10 cellular contexts compared by ENCODE assay signal in genomic region chr5:73783823-73784222, GRCh38.
DNase-seq lines count a peak whose midpoint lies in the region; ATAC-seq and TF ChIP-seq lines count a peak whose summit lies in the region.
"Had no signal": no experiment of that assay in that cellular context is flagged by ENCODE, and none has a peak within 500 bp of the region (broad histone marks: within the 10 kb centered on the region; RNA-seq: fewer than 3 reads in every experiment).

No MANE protein-coding gene starts in this region.

- no peaks in the 10 kb centered on the region for H3K79me1 ChIP-seq in mesendoderm (ENCODE audit: low read length)

- no peak overlapping the region for H2BK15ac ChIP-seq in mesendoderm (replicated peaks; ENCODE audit: low read depth)

- H3K9ac ChIP-seq in mesendoderm (ENCODE audit: low read length): no peak overlapping the region

- no peak overlapping the region for H3K27ac Mint-ChIP-seq in HFFc6
- H3K27ac Mint-ChIP-seq in activated T-helper 1 cell treated with anti-CD3 and anti-CD28 coated beads, Interleukin-12 subunit alpha, Interleukin-12 subunit beta, Interleukin-2, Interleukin-4 antibody, amounts not matched to agents 30 ng/mL and 10 ng/mL and 1 ng/mL, durations not matched to agents 14 hours and 24 hours and 36 hours: no peak overlapping the region
- H3K27ac Mint-ChIP-seq in activated naive CD8-positive, alpha-beta T cell treated with anti-CD3 and anti-CD28 coated beads, Interleukin-2, amount 50 U/mL, for 24 hours: no peak overlapping the region

- H3K27me3 Mint-ChIP-seq in HFFc6 (ENCODE audit: insufficient read depth): no peaks in the 10 kb centered on the region; the same call in 1 of the 2 replicates
- peaks cover 7% of the 10 kb centered on the region for H3K27me3 Mint-ChIP-seq in activated T-helper 1 cell treated with anti-CD3 and anti-CD28 coated beads, Interleukin-12 subunit alpha, Interleukin-12 subunit beta, Interleukin-2, Interleukin-4 antibody, amounts not matched to agents 30 ng/mL and 10 ng/mL and 1 ng/mL, durations not matched to agents 14 hours and 24 hours and 36 hours (ENCODE audit: insufficient read depth)
- H3K27me3 Mint-ChIP-seq in activated naive CD8-positive, alpha-beta T cell treated with anti-CD3 and anti-CD28 coated beads, Interleukin-2, amount 50 U/mL, for 24 hours: peaks cover 9% of the 10 kb centered on the region

- H3K4me3 ChIP-seq in mesendoderm (ENCODE audit: low read length): no peak overlapping the region

- TF ChIP-seq CTCF in AG09319 (IDR thresholded peaks at IDR 0.05; ENCODE audit: low read depth, low read length): peak; percentile 27
- peak; percentile 77 for TF ChIP-seq CTCF in HFFc6 (IDR thresholded peaks at IDR 0.05)

- H3K18ac ChIP-seq in mesendoderm (ENCODE audit: low read length): no peak overlapping the region

- intact Hi-C loops in activated T-helper 1 cell treated with anti-CD3 and anti-CD28 coated beads, Interleukin-12 subunit alpha, Interleukin-12 subunit beta, Interleukin-2, Interleukin-4 antibody, amounts not matched to agents 30 ng/mL and 10 ng/mL and 1 ng/mL, durations not matched to agents 14 hours and 24 hours and 36 hours (cut with micrococcal nuclease): loop anchor here (2.0 kb wide), 1 partner anchor 51 kb away; no protein-coding TSS in a partner anchor

- ATAC-seq in activated naive CD8-positive, alpha-beta T cell treated with anti-CD3 and anti-CD28 coated beads, Interleukin-2, amount 50 U/mL, for 24 hours: no peak

- H3K4me1 ChIP-seq in mesendoderm (ENCODE audit: control insufficient read depth, low read depth, low read length): no peaks in the 10 kb centered on the region

- H3K27ac ChIP-seq in mesendoderm (ENCODE audit: low read depth, low read length): no peak overlapping the region

- no peaks in the 10 kb centered on the region for H3K4me1 Mint-ChIP-seq in HFFc6 (ENCODE audit: low read depth)
- no peaks in the 10 kb centered on the region for H3K4me1 Mint-ChIP-seq in activated T-helper 1 cell treated with anti-CD3 and anti-CD28 coated beads, Interleukin-12 subunit alpha, Interleukin-12 subunit beta, Interleukin-2, Interleukin-4 antibody, amounts not matched to agents 30 ng/mL and 10 ng/mL and 1 ng/mL, durations not matched to agents 14 hours and 24 hours and 36 hours (ENCODE audit: low read depth)
- no peaks in the 10 kb centered on the region for H3K4me1 Mint-ChIP-seq in activated naive CD8-positive, alpha-beta T cell treated with anti-CD3 and anti-CD28 coated beads, Interleukin-2, amount 50 U/mL, for 24 hours

- no peak overlapping the region for H3K4me3 Mint-ChIP-seq in HFFc6
- no peak overlapping the region for H3K4me3 Mint-ChIP-seq in activated T-helper 1 cell treated with anti-CD3 and anti-CD28 coated beads, Interleukin-12 subunit alpha, Interleukin-12 subunit beta, Interleukin-2, Interleukin-4 antibody, amounts not matched to agents 30 ng/mL and 10 ng/mL and 1 ng/mL, durations not matched to agents 14 hours and 24 hours and 36 hours
- H3K4me3 Mint-ChIP-seq in activated naive CD8-positive, alpha-beta T cell treated with anti-CD3 and anti-CD28 coated beads, Interleukin-2, amount 50 U/mL, for 24 hours: no peak overlapping the region

- H3K36me3 Mint-ChIP-seq in HFFc6 (ENCODE audit: low read depth): no peaks in the 10 kb centered on the region; the same call in 1 of the 2 replicates
- no peaks in the 10 kb centered on the region for H3K36me3 Mint-ChIP-seq in activated T-helper 1 cell treated with anti-CD3 and anti-CD28 coated beads, Interleukin-12 subunit alpha, Interleukin-12 subunit beta, Interleukin-2, Interleukin-4 antibody, amounts not matched to agents 30 ng/mL and 10 ng/mL and 1 ng/mL, durations not matched to agents 14 hours and 24 hours and 36 hours (ENCODE audit: low read depth)
- H3K36me3 Mint-ChIP-seq in activated naive CD8-positive, alpha-beta T cell treated with anti-CD3 and anti-CD28 coated beads, Interleukin-2, amount 50 U/mL, for 24 hours (ENCODE audit: low read depth): no peaks in the 10 kb centered on the region

- H4K5ac ChIP-seq in mesendoderm (ENCODE audit: low read length): no peak overlapping the region

- DNase-seq in AG09319 (ENCODE audit: extremely low read depth, low read depth) (no peak), HFFc6 (peak; percentile 52), SIG-M5 treated with dmso at 0.1 percent for 504 hours (lab: John Stamatoyannopoulos, UW; ENCODE audit: unreplicated experiment) (peak; percentile 42), iris pigment epithelial cell (ENCODE audit: low read depth) (peak; percentile 42), T-helper 1 cell (no peak), mesendoderm (no peak)
- DNase-seq in activated T-helper 1 cell treated with anti-CD3 and anti-CD28 coated beads, Interleukin-12 subunit alpha, Interleukin-12 subunit beta, Interleukin-2, Interleukin-4 antibody, amounts not matched to agents 30 ng/mL and 10 ng/mL and 1 ng/mL, durations not matched to agents 14 hours and 24 hours and 36 hours (ENCODE audit: low spot score): no peak
- no peak for DNase-seq in activated naive CD8-positive, alpha-beta T cell treated with anti-CD3 and anti-CD28 coated beads, Interleukin-2, amount 50 U/mL, for 24 hours
- DNase-seq: activated gamma-delta T cell treated with Interleukin-2 at 50 U/mL for 16 hours; stimulated activated CD4-positive, alpha-beta T cell treated with anti-CD3 and anti-CD28 coated beads, Interleukin-2, amount 100 ng/mL, for 48 hours had no signal

- no CpG with 5 or more reads among the region's 1 CpG for whole genome bisulfite sequencing in mesendoderm (ENCODE audit: extremely low coverage, insufficient coverage, low lambda C conversion rate)

- no peaks in the 10 kb centered on the region for H3K79me2 ChIP-seq in mesendoderm (ENCODE audit: control insufficient read depth, insufficient read depth, low read length)

- H2BK5ac ChIP-seq in mesendoderm (ENCODE audit: low read length): no peak overlapping the region

- no peaks in the 10 kb centered on the region for H3K36me3 ChIP-seq in mesendoderm (ENCODE audit: control insufficient read depth, insufficient read depth, low read length)

- no peak overlapping the region for H4K8ac ChIP-seq in mesendoderm (ENCODE audit: low read depth, low read length)

- no peak overlapping the region for H3K23ac ChIP-seq in mesendoderm (ENCODE audit: low read length)

- no peaks in the 10 kb centered on the region for H3K9me3 Mint-ChIP-seq in HFFc6
- no peaks in the 10 kb centered on the region for H3K9me3 Mint-ChIP-seq in activated T-helper 1 cell treated with anti-CD3 and anti-CD28 coated beads, Interleukin-12 subunit alpha, Interleukin-12 subunit beta, Interleukin-2, Interleukin-4 antibody, amounts not matched to agents 30 ng/mL and 10 ng/mL and 1 ng/mL, durations not matched to agents 14 hours and 24 hours and 36 hours
- no peaks in the 10 kb centered on the region for H3K9me3 Mint-ChIP-seq in activated naive CD8-positive, alpha-beta T cell treated with anti-CD3 and anti-CD28 coated beads, Interleukin-2, amount 50 U/mL, for 24 hours

- H3K27me3 ChIP-seq in mesendoderm (ENCODE audit: insufficient read depth, low read length, poor library complexity): no peaks in the 10 kb centered on the region

- H3K4me2 ChIP-seq in mesendoderm (ENCODE audit: low read length): no peak overlapping the region

- no peak overlapping the region for H2AK5ac ChIP-seq in mesendoderm (ENCODE audit: low read length)

- no peak overlapping the region for H3K4ac ChIP-seq in mesendoderm (ENCODE audit: low read depth, low read length)

- H3K56ac ChIP-seq in mesendoderm (ENCODE audit: low read length): no peak overlapping the region

- no peak overlapping the region for H2BK120ac ChIP-seq in mesendoderm (ENCODE audit: low read depth, low read length)

Comparison
In these comparisons a context has a peak if more than half of its experiments do, and no peak if none do; other contexts are left out.
1. DNase-seq: peak in HFFc6 (single experiment), SIG-M5 treated with dmso at 0.1 percent for 504 hours (single experiment) and iris pigment epithelial cell (single experiment); none in AG09319 (single experiment), activated T-helper 1 cell treated with anti-CD3 and anti-CD28 coated beads, Interleukin-12 subunit alpha, Interleukin-12 subunit beta, Interleukin-2, Interleukin-4 antibody, amounts not matched to agents 30 ng/mL and 10 ng/mL and 1 ng/mL, durations not matched to agents 14 hours and 24 hours and 36 hours (single experiment), T-helper 1 cell (0 of 5), mesendoderm (single experiment) and activated naive CD8-positive, alpha-beta T cell treated with anti-CD3 and anti-CD28 coated beads, Interleukin-2, amount 50 U/mL, for 24 hours (single experiment).